In genomic region chr2:38743672-38744398, GRCh38 we compare ENCODE assay signal across 17 cellular contexts. TPM values are rescaled to one million over a fixed set of nuclear protein-coding genes. Genes with fewer than 3 reads are reported as not detected.
A peak's percentile ranks its signal among the peaks of the same experiment; 100 is the strongest.
DNase-seq lines count a peak whose midpoint lies in the region; ATAC-seq and TF ChIP-seq lines count a peak whose summit lies in the region.
"Had no signal": no experiment of that assay in that cellular context is flagged by ENCODE, and none has a peak within 500 bp of the region (broad histone marks: within the 10 kb centered on the region; RNA-seq: fewer than 3 reads in every experiment).

No MANE protein-coding gene starts in this region.

- POLR2A ChIA-PET in activated CD4-positive, alpha-beta T cell treated with anti-CD3 and anti-CD28 coated beads, Interleukin-2, amount 10 ng/mL, durations not matched to agents 7 days and 5 days (lab: Charles Lee): no interaction called here
- POLR2A ChIA-PET in activated naive CD8-positive, alpha-beta T cell treated with anti-CD3 and anti-CD28 coated beads, Interleukin-2, amount 10 ng/mL, durations not matched to agents 7 days and 5 days (lab: Charles Lee): interaction anchor here (0.5 to 1.5 kb wide), 3 partner anchors 10 to 141 kb away, joined by 3 to 8 read pairs (median 3); partner anchors contain the start of gene HNRNPLL

- H3K4me1 ChIP-seq in HUES48 (ENCODE audit: control insufficient read depth, insufficient read depth, low read length): peaks cover 11% of the 10 kb centered on the region; the same call in 1 of the 2 replicates
- H3K4me1 ChIP-seq in neutrophil (ENCODE audit: control insufficient read depth in 1 of 2, insufficient read depth in 1 of 2, low read depth in 1 of 2, low read length in 1 of 2): no peaks in the 10 kb centered on the region

- no peak overlapping the region for H3K4me3 ChIP-seq in HUES48 (ENCODE audit: low read depth, low read length)
- no peak overlapping the region for H3K4me3 ChIP-seq in neutrophil (ENCODE audit: low read depth in 1 of 2, low read length in 1 of 2)
- H3K4me3 ChIP-seq: vagina had no signal

- H3K4me1 Mint-ChIP-seq in activated CD4-positive, alpha-beta T cell treated with anti-CD3 and anti-CD28 coated beads, Interleukin-2, amount 10 ng/mL, durations not matched to agents 7 days and 5 days: peaks cover 72% of the 10 kb centered on the region
- peaks cover 49% of the 10 kb centered on the region for H3K4me1 Mint-ChIP-seq in activated CD4-positive, alpha-beta T cell treated with anti-CD3 and anti-CD28 coated beads, Interleukin-2, amount 10 ng/mL, durations not matched to agents 24 days and 14 days
- peaks cover 56% of the 10 kb centered on the region for H3K4me1 Mint-ChIP-seq in activated naive CD8-positive, alpha-beta T cell treated with anti-CD3 and anti-CD28 coated beads, Interleukin-2, amount 10 ng/mL, durations not matched to agents 7 days and 5 days

- no peak overlapping the region for H3K4me3 Mint-ChIP-seq in activated CD4-positive, alpha-beta T cell treated with anti-CD3 and anti-CD28 coated beads, Interleukin-2, amount 10 ng/mL, durations not matched to agents 7 days and 5 days
- no peak overlapping the region for H3K4me3 Mint-ChIP-seq in activated CD4-positive, alpha-beta T cell treated with anti-CD3 and anti-CD28 coated beads, Interleukin-2, amount 10 ng/mL, durations not matched to agents 24 days and 14 days
- no peak overlapping the region for H3K4me3 Mint-ChIP-seq in activated naive CD8-positive, alpha-beta T cell treated with anti-CD3 and anti-CD28 coated beads, Interleukin-2, amount 10 ng/mL, durations not matched to agents 7 days and 5 days
- H3K4me3 Mint-ChIP-seq: nephron had no signal

- ATAC-seq in activated naive CD8-positive, alpha-beta T cell treated with anti-CD3 and anti-CD28 coated beads, Interleukin-2, amount 10 ng/mL, durations not matched to agents 7 days and 5 days (ENCODE audit: low read depth): no peak
- ATAC-seq in GM19455 (IDR thresholded peaks at IDR 0.05; ENCODE audit: unreplicated experiment): no peak
- ATAC-seq: left lobe of liver, sciatic nerve had no signal

- H3K27me3 Mint-ChIP-seq in activated CD4-positive, alpha-beta T cell treated with anti-CD3 and anti-CD28 coated beads, Interleukin-2, amount 10 ng/mL, durations not matched to agents 7 days and 5 days: no peaks in the 10 kb centered on the region
- no peaks in the 10 kb centered on the region for H3K27me3 Mint-ChIP-seq in activated CD4-positive, alpha-beta T cell treated with anti-CD3 and anti-CD28 coated beads, Interleukin-2, amount 10 ng/mL, durations not matched to agents 24 days and 14 days
- no peaks in the 10 kb centered on the region for H3K27me3 Mint-ChIP-seq in activated naive CD8-positive, alpha-beta T cell treated with anti-CD3 and anti-CD28 coated beads, Interleukin-2, amount 10 ng/mL, durations not matched to agents 7 days and 5 days

- CTCF ChIA-PET in activated CD4-positive, alpha-beta T cell treated with anti-CD3 and anti-CD28 coated beads, Interleukin-2, amount 10 ng/mL, durations not matched to agents 7 days and 5 days (lab: Charles Lee): interaction anchor here (0.5 to 3.0 kb wide), 12 partner anchors 10 to 236 kb away, joined by 3 to 11 read pairs (median 4); no protein-coding TSS in a partner anchor

- DNase-seq in activated CD4-positive, alpha-beta T cell treated with anti-CD3 and anti-CD28 coated beads, Interleukin-2, amount 10 ng/mL, durations not matched to agents 7 days and 5 days: no peak
- DNase-seq in activated CD4-positive, alpha-beta T cell treated with anti-CD3 and anti-CD28 coated beads, Interleukin-2, amount 10 ng/mL, durations not matched to agents 24 days and 14 days: no peak
- DNase-seq in activated naive CD8-positive, alpha-beta T cell treated with anti-CD3 and anti-CD28 coated beads, Interleukin-2, amount 10 ng/mL, durations not matched to agents 7 days and 5 days: no peak
- no peak for DNase-seq in SW480 (ENCODE audit: low spot score)
- DNase-seq in cerebellar nuclear complex (lab: John Stamatoyannopoulos, UW): no peak
- DNase-seq: NCI-H1105 treated with DMSO at 0.1 percent for 48 hours; NCI-H446; OCI-M1; stimulated activated CD4-positive, alpha-beta T cell treated with anti-CD3 and anti-CD28 coated beads, Interleukin-4, amount 100 ng/mL, for 24 hours; WERI-Rb-1 had no signal

- no peaks in the 10 kb centered on the region for H3K27me3 ChIP-seq in HUES48 (ENCODE audit: control insufficient read depth, insufficient read depth, low read length)
- H3K27me3 ChIP-seq in neutrophil: no peaks in the 10 kb centered on the region
- H3K27me3 ChIP-seq: vagina had no signal

- H3K36me3 Mint-ChIP-seq in activated CD4-positive, alpha-beta T cell treated with anti-CD3 and anti-CD28 coated beads, Interleukin-2, amount 10 ng/mL, durations not matched to agents 7 days and 5 days (ENCODE audit: low read depth): peaks cover 70% of the 10 kb centered on the region
- H3K36me3 Mint-ChIP-seq in activated CD4-positive, alpha-beta T cell treated with anti-CD3 and anti-CD28 coated beads, Interleukin-2, amount 10 ng/mL, durations not matched to agents 24 days and 14 days (ENCODE audit: low read depth): peaks cover 78% of the 10 kb centered on the region
- H3K36me3 Mint-ChIP-seq in activated naive CD8-positive, alpha-beta T cell treated with anti-CD3 and anti-CD28 coated beads, Interleukin-2, amount 10 ng/mL, durations not matched to agents 7 days and 5 days: peaks cover 52% of the 10 kb centered on the region

- no peaks in the 10 kb centered on the region for H3K9me3 Mint-ChIP-seq in activated CD4-positive, alpha-beta T cell treated with anti-CD3 and anti-CD28 coated beads, Interleukin-2, amount 10 ng/mL, durations not matched to agents 7 days and 5 days
- H3K9me3 Mint-ChIP-seq in activated CD4-positive, alpha-beta T cell treated with anti-CD3 and anti-CD28 coated beads, Interleukin-2, amount 10 ng/mL, durations not matched to agents 24 days and 14 days: no peaks in the 10 kb centered on the region
- H3K9me3 Mint-ChIP-seq in activated naive CD8-positive, alpha-beta T cell treated with anti-CD3 and anti-CD28 coated beads, Interleukin-2, amount 10 ng/mL, durations not matched to agents 7 days and 5 days: no peaks in the 10 kb centered on the region

- TF ChIP-seq CTCF in neutrophil (IDR thresholded peaks at IDR 0.05): no peak

- peak overlapping the region; percentile 43 for H3K27ac Mint-ChIP-seq in activated CD4-positive, alpha-beta T cell treated with anti-CD3 and anti-CD28 coated beads, Interleukin-2, amount 10 ng/mL, durations not matched to agents 7 days and 5 days
- H3K27ac Mint-ChIP-seq in activated CD4-positive, alpha-beta T cell treated with anti-CD3 and anti-CD28 coated beads, Interleukin-2, amount 10 ng/mL, durations not matched to agents 24 days and 14 days: no peak overlapping the region
- H3K27ac Mint-ChIP-seq in activated naive CD8-positive, alpha-beta T cell treated with anti-CD3 and anti-CD28 coated beads, Interleukin-2, amount 10 ng/mL, durations not matched to agents 7 days and 5 days: peak overlapping the region; percentile 14

- no peaks in the 10 kb centered on the region for H3K9me3 ChIP-seq in HUES48 (ENCODE audit: control insufficient read depth, insufficient read depth, low read length)
- H3K9me3 ChIP-seq in neutrophil: no peaks in the 10 kb centered on the region
- H3K9me3 ChIP-seq: vagina had no signal

- intact Hi-C loops in activated CD4-positive, alpha-beta T cell treated with anti-CD3 and anti-CD28 coated beads, Interleukin-2, amount 10 ng/mL, durations not matched to agents 24 days and 14 days (cut with micrococcal nuclease): loop anchor here (5.0 to 10.0 kb wide), 2 partner anchors 142 to 481 kb away; partner anchors contain the start of gene HNRNPLL

- H3K27ac ChIP-seq in HUES48 (ENCODE audit: low read depth, low read length): peak overlapping the region; percentile 9
- peak overlapping the region; percentile 12 for H3K27ac ChIP-seq in neutrophil
- H3K27ac ChIP-seq: vagina, WERI-Rb-1 had no signal

- no peak overlapping the region for H3K9ac ChIP-seq in HUES48 (ENCODE audit: low read depth, low read length)

- H3K36me3 ChIP-seq in HUES48 (ENCODE audit: control insufficient read depth, insufficient read depth, low read length) (peaks cover 78% of the 10 kb centered on the region), neutrophil (peaks cover 60% of the 10 kb centered on the region)

RNA-seq across cellular contexts. Expression of gene SRSF7, which starts 7.3 kb away (rescaled TPM):
- total RNA-seq in activated CD4-positive, alpha-beta T cell treated with anti-CD3 and anti-CD28 coated beads, Interleukin-2, amount 10 ng/mL, durations not matched to agents 7 days and 5 days: 100 to 1,000 TPM; 225 to 272 TPM
- total RNA-seq in activated CD4-positive, alpha-beta T cell treated with anti-CD3 and anti-CD28 coated beads, Interleukin-2, amount 10 ng/mL, durations not matched to agents 24 days and 14 days: 415 and 419 TPM in 2 replicates
- total RNA-seq in activated naive CD8-positive, alpha-beta T cell treated with anti-CD3 and anti-CD28 coated beads, Interleukin-2, amount 10 ng/mL, durations not matched to agents 7 days and 5 days: 100 to 1,000 TPM; 315 to 318 TPM

RNA-seq across cellular contexts. Expression of gene GEMIN6, which starts 34.2 kb away (rescaled TPM):
- 10 to 100 TPM; 17.5 to 18.6 TPM for total RNA-seq in activated CD4-positive, alpha-beta T cell treated with anti-CD3 and anti-CD28 coated beads, Interleukin-2, amount 10 ng/mL, durations not matched to agents 7 days and 5 days
- total RNA-seq in activated CD4-positive, alpha-beta T cell treated with anti-CD3 and anti-CD28 coated beads, Interleukin-2, amount 10 ng/mL, durations not matched to agents 24 days and 14 days: 35.8 and 36.7 TPM in 2 replicates
- 10 to 100 TPM; 15.2 to 16.1 TPM for total RNA-seq in activated naive CD8-positive, alpha-beta T cell treated with anti-CD3 and anti-CD28 coated beads, Interleukin-2, amount 10 ng/mL, durations not matched to agents 7 days and 5 days
